Comparison of ENCODE assay signal across 1 cellular context in the genomic region with DNA sequence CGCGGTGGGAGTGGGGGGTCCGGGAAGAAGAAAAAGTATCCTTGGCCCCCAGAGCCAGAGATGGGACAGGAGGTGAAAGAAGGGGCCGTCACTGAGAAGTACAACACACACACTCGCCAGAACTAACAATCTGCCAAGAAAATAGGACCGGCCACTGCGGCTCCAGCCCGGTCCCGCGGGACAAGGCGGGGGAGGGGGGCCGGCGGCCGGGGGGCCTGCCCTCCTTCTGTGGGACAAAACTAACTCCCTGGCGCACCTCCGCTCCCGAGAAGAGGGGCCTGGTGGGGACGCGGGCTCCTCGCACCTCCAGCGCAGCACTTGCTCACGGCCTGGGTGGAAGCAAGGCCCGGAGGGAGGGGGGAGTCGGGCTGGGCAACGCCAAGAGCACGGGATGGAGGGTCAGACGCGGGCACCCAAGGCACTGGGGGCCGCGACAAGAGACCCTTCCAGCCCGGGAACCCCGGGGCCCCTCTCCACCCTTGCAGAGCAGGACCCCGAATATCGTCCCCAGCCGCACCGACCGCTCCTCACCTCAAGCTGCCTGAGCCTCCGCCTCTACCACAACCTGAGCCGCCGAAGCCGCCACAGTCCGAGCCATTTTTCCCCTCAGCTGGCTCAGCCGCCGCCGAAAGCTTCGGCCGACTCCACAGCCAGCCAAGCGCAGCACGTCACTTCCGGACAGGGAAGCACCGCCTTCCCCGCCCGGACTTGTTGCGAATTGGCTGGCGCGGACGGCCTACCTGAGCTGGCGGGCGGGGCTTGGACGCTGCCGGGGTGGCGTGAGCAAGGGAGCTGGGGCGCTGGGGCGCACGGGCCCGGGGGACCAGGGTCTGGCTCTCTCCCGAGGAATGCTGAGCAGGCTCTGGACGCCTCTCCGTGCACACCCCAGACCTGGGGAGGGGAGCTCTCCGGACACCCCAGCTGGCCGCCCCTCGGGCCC.
TF ChIP-seq lines count a peak whose summit lies in the region.

A gene with protein sequence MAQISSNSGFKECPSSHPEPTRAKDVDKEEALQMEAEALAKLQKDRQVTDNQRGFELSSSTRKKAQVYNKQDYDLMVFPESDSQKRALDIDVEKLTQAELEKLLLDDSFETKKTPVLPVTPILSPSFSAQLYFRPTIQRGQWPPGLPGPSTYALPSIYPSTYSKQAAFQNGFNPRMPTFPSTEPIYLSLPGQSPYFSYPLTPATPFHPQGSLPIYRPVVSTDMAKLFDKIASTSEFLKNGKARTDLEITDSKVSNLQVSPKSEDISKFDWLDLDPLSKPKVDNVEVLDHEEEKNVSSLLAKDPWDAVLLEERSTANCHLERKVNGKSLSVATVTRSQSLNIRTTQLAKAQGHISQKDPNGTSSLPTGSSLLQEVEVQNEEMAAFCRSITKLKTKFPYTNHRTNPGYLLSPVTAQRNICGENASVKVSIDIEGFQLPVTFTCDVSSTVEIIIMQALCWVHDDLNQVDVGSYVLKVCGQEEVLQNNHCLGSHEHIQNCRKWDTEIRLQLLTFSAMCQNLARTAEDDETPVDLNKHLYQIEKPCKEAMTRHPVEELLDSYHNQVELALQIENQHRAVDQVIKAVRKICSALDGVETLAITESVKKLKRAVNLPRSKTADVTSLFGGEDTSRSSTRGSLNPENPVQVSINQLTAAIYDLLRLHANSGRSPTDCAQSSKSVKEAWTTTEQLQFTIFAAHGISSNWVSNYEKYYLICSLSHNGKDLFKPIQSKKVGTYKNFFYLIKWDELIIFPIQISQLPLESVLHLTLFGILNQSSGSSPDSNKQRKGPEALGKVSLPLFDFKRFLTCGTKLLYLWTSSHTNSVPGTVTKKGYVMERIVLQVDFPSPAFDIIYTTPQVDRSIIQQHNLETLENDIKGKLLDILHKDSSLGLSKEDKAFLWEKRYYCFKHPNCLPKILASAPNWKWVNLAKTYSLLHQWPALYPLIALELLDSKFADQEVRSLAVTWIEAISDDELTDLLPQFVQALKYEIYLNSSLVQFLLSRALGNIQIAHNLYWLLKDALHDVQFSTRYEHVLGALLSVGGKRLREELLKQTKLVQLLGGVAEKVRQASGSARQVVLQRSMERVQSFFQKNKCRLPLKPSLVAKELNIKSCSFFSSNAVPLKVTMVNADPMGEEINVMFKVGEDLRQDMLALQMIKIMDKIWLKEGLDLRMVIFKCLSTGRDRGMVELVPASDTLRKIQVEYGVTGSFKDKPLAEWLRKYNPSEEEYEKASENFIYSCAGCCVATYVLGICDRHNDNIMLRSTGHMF (N-terminal part only) (minus strand): TSS at position 670 of the 940 bp plus-strand sequence. CDS start 38,245 bp downstream, outside the sequence.

TF ChIP-seq in HepG2, 621 proteins besides CTCF, POLR2A, EP300 and RAD21 (continued from another document and continues in another):
- 0 out of 2 replicates have a peak, but pooled peaks have one; percentile 48 for TF ChIP-seq ZNF234 (CRISPR knock-in tag; conservative IDR thresholded peaks at IDR 0.05)
- TF ChIP-seq BORCS8-MEF2B (CRISPR knock-in tag; IDR thresholded peaks at IDR 0.05), result peak; percentile 61; the same call in 1 of the 2 replicates
- no peak for TF ChIP-seq KLF13 (CRISPR knock-in tag; IDR thresholded peaks at IDR 0.05)
- TF ChIP-seq, protein P1, sequence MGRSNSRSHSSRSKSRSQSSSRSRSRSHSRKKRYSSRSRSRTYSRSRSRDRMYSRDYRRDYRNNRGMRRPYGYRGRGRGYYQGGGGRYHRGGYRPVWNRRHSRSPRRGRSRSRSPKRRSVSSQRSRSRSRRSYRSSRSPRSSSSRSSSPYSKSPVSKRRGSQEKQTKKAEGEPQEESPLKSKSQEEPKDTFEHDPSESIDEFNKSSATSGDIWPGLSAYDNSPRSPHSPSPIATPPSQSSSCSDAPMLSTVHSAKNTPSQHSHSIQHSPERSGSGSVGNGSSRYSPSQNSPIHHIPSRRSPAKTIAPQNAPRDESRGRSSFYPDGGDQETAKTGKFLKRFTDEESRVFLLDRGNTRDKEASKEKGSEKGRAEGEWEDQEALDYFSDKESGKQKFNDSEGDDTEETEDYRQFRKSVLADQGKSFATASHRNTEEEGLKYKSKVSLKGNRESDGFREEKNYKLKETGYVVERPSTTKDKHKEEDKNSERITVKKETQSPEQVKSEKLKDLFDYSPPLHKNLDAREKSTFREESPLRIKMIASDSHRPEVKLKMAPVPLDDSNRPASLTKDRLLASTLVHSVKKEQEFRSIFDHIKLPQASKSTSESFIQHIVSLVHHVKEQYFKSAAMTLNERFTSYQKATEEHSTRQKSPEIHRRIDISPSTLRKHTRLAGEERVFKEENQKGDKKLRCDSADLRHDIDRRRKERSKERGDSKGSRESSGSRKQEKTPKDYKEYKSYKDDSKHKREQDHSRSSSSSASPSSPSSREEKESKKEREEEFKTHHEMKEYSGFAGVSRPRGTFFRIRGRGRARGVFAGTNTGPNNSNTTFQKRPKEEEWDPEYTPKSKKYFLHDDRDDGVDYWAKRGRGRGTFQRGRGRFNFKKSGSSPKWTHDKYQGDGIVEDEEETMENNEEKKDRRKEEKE (IDR thresholded peaks at IDR 0.05), result no peak
- peak; percentile 84 for TF ChIP-seq ZNF781 (CRISPR knock-in tag; IDR thresholded peaks at IDR 0.05; ENCODE audit: borderline replicate concordance, not compliant biosample characterization)
- TF ChIP-seq NBN (conservative IDR thresholded peaks at IDR 0.05), result no peak
- peak; percentile 82; the same call in 1 of the 2 replicates for TF ChIP-seq ATF1 (CRISPR knock-in tag; IDR thresholded peaks at IDR 0.05)
- no peak for TF ChIP-seq U2AF2 (IDR thresholded peaks at IDR 0.05; ENCODE audit: low read depth, low read length)
- TF ChIP-seq EED (CRISPR knock-in tag; IDR thresholded peaks at IDR 0.05), result 0 out of 2 replicates have a peak, but pooled peaks have one; percentile 58
- TF ChIP-seq, protein P2, sequence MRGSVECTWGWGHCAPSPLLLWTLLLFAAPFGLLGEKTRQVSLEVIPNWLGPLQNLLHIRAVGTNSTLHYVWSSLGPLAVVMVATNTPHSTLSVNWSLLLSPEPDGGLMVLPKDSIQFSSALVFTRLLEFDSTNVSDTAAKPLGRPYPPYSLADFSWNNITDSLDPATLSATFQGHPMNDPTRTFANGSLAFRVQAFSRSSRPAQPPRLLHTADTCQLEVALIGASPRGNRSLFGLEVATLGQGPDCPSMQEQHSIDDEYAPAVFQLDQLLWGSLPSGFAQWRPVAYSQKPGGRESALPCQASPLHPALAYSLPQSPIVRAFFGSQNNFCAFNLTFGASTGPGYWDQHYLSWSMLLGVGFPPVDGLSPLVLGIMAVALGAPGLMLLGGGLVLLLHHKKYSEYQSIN (CRISPR knock-in tag; IDR thresholded peaks at IDR 0.05; ENCODE audit: borderline replicate concordance), result no peak
- no peak for TF ChIP-seq ZNF83 (CRISPR knock-in tag; IDR thresholded peaks at IDR 0.05; ENCODE audit: borderline replicate concordance)
- peak; percentile 57; the same call in 1 of the 2 replicates for TF ChIP-seq KDM4B (CRISPR knock-in tag; IDR thresholded peaks at IDR 0.05)
- TF ChIP-seq, protein P3, sequence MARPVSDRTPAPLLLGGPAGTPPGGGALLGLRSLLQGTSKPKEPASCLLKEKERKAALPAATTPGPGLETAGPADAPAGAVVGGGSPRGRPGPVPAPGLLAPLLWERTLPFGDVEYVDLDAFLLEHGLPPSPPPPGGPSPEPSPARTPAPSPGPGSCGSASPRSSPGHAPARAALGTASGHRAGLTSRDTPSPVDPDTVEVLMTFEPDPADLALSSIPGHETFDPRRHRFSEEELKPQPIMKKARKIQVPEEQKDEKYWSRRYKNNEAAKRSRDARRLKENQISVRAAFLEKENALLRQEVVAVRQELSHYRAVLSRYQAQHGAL (CRISPR knock-in tag; IDR thresholded peaks at IDR 0.05; ENCODE audit: not compliant biosample characterization), result no peak
- TF ChIP-seq, protein P4, sequence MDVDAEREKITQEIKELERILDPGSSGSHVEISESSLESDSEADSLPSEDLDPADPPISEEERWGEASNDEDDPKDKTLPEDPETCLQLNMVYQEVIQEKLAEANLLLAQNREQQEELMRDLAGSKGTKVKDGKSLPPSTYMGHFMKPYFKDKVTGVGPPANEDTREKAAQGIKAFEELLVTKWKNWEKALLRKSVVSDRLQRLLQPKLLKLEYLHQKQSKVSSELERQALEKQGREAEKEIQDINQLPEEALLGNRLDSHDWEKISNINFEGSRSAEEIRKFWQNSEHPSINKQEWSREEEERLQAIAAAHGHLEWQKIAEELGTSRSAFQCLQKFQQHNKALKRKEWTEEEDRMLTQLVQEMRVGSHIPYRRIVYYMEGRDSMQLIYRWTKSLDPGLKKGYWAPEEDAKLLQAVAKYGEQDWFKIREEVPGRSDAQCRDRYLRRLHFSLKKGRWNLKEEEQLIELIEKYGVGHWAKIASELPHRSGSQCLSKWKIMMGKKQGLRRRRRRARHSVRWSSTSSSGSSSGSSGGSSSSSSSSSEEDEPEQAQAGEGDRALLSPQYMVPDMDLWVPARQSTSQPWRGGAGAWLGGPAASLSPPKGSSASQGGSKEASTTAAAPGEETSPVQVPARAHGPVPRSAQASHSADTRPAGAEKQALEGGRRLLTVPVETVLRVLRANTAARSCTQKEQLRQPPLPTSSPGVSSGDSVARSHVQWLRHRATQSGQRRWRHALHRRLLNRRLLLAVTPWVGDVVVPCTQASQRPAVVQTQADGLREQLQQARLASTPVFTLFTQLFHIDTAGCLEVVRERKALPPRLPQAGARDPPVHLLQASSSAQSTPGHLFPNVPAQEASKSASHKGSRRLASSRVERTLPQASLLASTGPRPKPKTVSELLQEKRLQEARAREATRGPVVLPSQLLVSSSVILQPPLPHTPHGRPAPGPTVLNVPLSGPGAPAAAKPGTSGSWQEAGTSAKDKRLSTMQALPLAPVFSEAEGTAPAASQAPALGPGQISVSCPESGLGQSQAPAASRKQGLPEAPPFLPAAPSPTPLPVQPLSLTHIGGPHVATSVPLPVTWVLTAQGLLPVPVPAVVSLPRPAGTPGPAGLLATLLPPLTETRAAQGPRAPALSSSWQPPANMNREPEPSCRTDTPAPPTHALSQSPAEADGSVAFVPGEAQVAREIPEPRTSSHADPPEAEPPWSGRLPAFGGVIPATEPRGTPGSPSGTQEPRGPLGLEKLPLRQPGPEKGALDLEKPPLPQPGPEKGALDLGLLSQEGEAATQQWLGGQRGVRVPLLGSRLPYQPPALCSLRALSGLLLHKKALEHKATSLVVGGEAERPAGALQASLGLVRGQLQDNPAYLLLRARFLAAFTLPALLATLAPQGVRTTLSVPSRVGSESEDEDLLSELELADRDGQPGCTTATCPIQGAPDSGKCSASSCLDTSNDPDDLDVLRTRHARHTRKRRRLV (CRISPR knock-in tag; IDR thresholded peaks at IDR 0.05), result peak; percentile 94
- TF ChIP-seq ATAD3A (CRISPR knock-in tag; IDR thresholded peaks at IDR 0.05), result no peak
- TF ChIP-seq ZBTB38 (CRISPR knock-in tag; IDR thresholded peaks at IDR 0.05), result 0 out of 2 replicates have a peak, but pooled peaks have one; percentile 19
- TF ChIP-seq, protein P5, sequence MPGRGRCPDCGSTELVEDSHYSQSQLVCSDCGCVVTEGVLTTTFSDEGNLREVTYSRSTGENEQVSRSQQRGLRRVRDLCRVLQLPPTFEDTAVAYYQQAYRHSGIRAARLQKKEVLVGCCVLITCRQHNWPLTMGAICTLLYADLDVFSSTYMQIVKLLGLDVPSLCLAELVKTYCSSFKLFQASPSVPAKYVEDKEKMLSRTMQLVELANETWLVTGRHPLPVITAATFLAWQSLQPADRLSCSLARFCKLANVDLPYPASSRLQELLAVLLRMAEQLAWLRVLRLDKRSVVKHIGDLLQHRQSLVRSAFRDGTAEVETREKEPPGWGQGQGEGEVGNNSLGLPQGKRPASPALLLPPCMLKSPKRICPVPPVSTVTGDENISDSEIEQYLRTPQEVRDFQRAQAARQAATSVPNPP (CRISPR knock-in tag; IDR thresholded peaks at IDR 0.05), result peak; percentile 79
- no peak for TF ChIP-seq MTF1 (CRISPR knock-in tag; IDR thresholded peaks at IDR 0.05)
- TF ChIP-seq ZNF12 (CRISPR knock-in tag; IDR thresholded peaks at IDR 0.05), result no peak
- TF ChIP-seq DPF2 (CRISPR knock-in tag; IDR thresholded peaks at IDR 0.05; ENCODE audit: borderline replicate concordance, low read depth), result no peak
- TF ChIP-seq HOXA9 (CRISPR knock-in tag; IDR thresholded peaks at IDR 0.05; ENCODE audit: borderline replicate concordance), result no peak
- TF ChIP-seq, protein P6, sequence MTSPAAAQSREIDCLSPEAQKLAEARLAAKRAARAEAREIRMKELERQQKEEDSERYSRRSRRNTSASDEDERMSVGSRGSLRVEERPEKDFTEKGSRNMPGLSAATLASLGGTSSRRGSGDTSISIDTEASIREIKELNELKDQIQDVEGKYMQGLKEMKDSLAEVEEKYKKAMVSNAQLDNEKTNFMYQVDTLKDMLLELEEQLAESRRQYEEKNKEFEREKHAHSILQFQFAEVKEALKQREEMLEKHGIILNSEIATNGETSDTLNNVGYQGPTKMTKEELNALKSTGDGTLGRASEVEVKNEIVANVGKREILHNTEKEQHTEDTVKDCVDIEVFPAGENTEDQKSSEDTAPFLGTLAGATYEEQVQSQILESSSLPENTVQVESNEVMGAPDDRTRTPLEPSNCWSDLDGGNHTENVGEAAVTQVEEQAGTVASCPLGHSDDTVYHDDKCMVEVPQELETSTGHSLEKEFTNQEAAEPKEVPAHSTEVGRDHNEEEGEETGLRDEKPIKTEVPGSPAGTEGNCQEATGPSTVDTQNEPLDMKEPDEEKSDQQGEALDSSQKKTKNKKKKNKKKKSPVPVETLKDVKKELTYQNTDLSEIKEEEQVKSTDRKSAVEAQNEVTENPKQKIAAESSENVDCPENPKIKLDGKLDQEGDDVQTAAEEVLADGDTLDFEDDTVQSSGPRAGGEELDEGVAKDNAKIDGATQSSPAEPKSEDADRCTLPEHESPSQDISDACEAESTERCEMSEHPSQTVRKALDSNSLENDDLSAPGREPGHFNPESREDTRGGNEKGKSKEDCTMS (CRISPR knock-in tag; conservative IDR thresholded peaks at IDR 0.05), result no peak
- TF ChIP-seq PRMT3 (CRISPR knock-in tag; IDR thresholded peaks at IDR 0.05; ENCODE audit: borderline replicate concordance, low read depth), result 0 out of 2 replicates have a peak, but pooled peaks have one; percentile 62
- peak; percentile 71 for TF ChIP-seq SALL1 (CRISPR knock-in tag; IDR thresholded peaks at IDR 0.05)
- TF ChIP-seq, protein P7, sequence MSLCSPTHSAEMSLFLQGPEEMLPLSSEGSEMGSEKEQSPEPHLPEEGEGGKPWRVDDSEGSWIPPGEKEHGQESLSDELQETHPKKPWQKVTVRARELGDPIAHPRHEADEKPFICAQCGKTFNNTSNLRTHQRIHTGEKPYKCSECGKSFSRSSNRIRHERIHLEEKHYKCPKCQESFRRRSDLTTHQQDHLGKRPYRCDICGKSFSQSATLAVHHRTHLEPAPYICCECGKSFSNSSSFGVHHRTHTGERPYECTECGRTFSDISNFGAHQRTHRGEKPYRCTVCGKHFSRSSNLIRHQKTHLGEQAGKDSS (CRISPR knock-in tag; IDR thresholded peaks at IDR 0.05; ENCODE audit: borderline replicate concordance, low read depth), result no peak
- no peak for TF ChIP-seq SRSF4 (IDR thresholded peaks at IDR 0.05; ENCODE audit: low read depth, low read length, poor library complexity, severe bottlenecking)
- TF ChIP-seq NFYC (CRISPR knock-in tag; IDR thresholded peaks at IDR 0.05), result peak; percentile 77
- TF ChIP-seq ZNF333 (CRISPR knock-in tag; IDR thresholded peaks at IDR 0.05; ENCODE audit: borderline replicate concordance), result no peak; the same call in 1 of the 2 replicates
- 0 out of 2 replicates have a peak, but pooled peaks have one; percentile 26 for TF ChIP-seq ZFP41 (CRISPR knock-in tag; IDR thresholded peaks at IDR 0.05; ENCODE audit: borderline replicate concordance)
- TF ChIP-seq TEAD2 (CRISPR knock-in tag; IDR thresholded peaks at IDR 0.05), result no peak
- peak; percentile 65; the same call in 1 of the 2 replicates for TF ChIP-seq ZNF607 (CRISPR knock-in tag; IDR thresholded peaks at IDR 0.05; ENCODE audit: borderline replicate concordance)
- TF ChIP-seq HES4 (CRISPR knock-in tag; IDR thresholded peaks at IDR 0.05; ENCODE audit: borderline replicate concordance), result peak; percentile 80
- no peak for TF ChIP-seq ZNF383 (CRISPR knock-in tag; IDR thresholded peaks at IDR 0.05; ENCODE audit: borderline replicate concordance)
- 0 out of 2 replicates have a peak, but pooled peaks have one; percentile 34 for TF ChIP-seq ZBTB7B (CRISPR knock-in tag; IDR thresholded peaks at IDR 0.05)
- TF ChIP-seq MAF1 (CRISPR knock-in tag; IDR thresholded peaks at IDR 0.05; ENCODE audit: borderline replicate concordance), result no peak; the same call in 1 of the 2 replicates
- TF ChIP-seq ZNF121 (CRISPR knock-in tag; IDR thresholded peaks at IDR 0.05), result no peak
